In genomic region chr9:136823136-136824046, GRCh38 we compare ENCODE assay signal across 27 cellular contexts. TPM values are rescaled to one million over a fixed set of nuclear protein-coding genes. Genes with fewer than 3 reads are reported as not detected.
DNase-seq lines count a peak whose midpoint lies in the region; ATAC-seq and TF ChIP-seq lines count a peak whose summit lies in the region.
"Had no signal": no experiment of that assay in that cellular context is flagged by ENCODE, and none has a peak within 500 bp of the region (broad histone marks: within the 10 kb centered on the region; RNA-seq: fewer than 3 reads in every experiment).

No MANE protein-coding gene starts in this region.

- H3K4me3 ChIP-seq in RWPE2 (ENCODE audit: severe bottlenecking) (no peak overlapping the region), mesenchymal stem cell (ENCODE audit: insufficient read depth in 1 of 2, low read depth in 1 of 2, low read length in 2 of 2) (no peak overlapping the region)
- H3K4me3 ChIP-seq: lung, MG63, stomach, tibial nerve had no signal

- peaks cover 60% of the 10 kb centered on the region for H3K79me1 ChIP-seq in mesenchymal stem cell (replicated peaks; ENCODE audit: low read length, poor library complexity, severe bottlenecking)

- no peak overlapping the region for H2AFZ ChIP-seq in mesenchymal stem cell (ENCODE audit: low read depth, low read length)

- no peaks in the 10 kb centered on the region for H3K9me3 Mint-ChIP-seq in T-cell
- H3K9me3 Mint-ChIP-seq: activated naive CD4-positive, alpha-beta T cell treated with anti-CD3 and anti-CD28 coated beads, Interleukin-2, amount 10 ng/mL, durations not matched to agents 7 days and 5 days; CD4-positive, alpha-beta memory T cell; dendritic cell treated with granulocyte-macrophage colony-stimulating factor and Interleukin-4, amounts not matched to agents 40 ng/mL and 50 ng/mL, for 4 days had no signal

- peaks cover 8 to 9% (median 8%) of the 10 kb centered on the region in 3 donors for H3K4me1 Mint-ChIP-seq in T-cell

- no peak for ATAC-seq in RWPE2 (ENCODE audit: low read depth)
- no peak for ATAC-seq in T-cell (replicated peaks in 1 of 4)
- ATAC-seq: Panc1 had no signal

- H3K27ac Mint-ChIP-seq in T-cell, result no peak overlapping the region
- H3K27ac Mint-ChIP-seq: activated naive CD4-positive, alpha-beta T cell treated with anti-CD3 and anti-CD28 coated beads, Interleukin-2, amount 10 ng/mL, durations not matched to agents 7 days and 5 days; CD4-positive, alpha-beta memory T cell; dendritic cell treated with granulocyte-macrophage colony-stimulating factor and Interleukin-4, amounts not matched to agents 40 ng/mL and 50 ng/mL, for 4 days had no signal

- H3K27ac ChIP-seq in RWPE2 (ENCODE audit: poor library complexity, severe bottlenecking) (no peak overlapping the region), mesenchymal stem cell (ENCODE audit: low read length, poor library complexity, severe bottlenecking) (no peak overlapping the region)
- H3K27ac ChIP-seq: 22Rv1, stomach, tibial nerve had no signal

- H3K4me2 ChIP-seq in mesenchymal stem cell (ENCODE audit: low read length, poor library complexity, severe bottlenecking), result no peak overlapping the region
- H3K4me2 ChIP-seq: SK-N-SH had no signal

- no peak overlapping the region for H3K4ac ChIP-seq in mesenchymal stem cell (ENCODE audit: low read depth in 1 of 2, low read length in 2 of 2)

- POLR2A ChIA-PET in T-cell (lab: Charles Lee), result no interaction called here

- no peak overlapping the region for H2BK15ac ChIP-seq in mesenchymal stem cell (ENCODE audit: low read depth, poor library complexity, severe bottlenecking)

- no peaks in the 10 kb centered on the region for H3K27me3 Mint-ChIP-seq in T-cell
- H3K27me3 Mint-ChIP-seq: CD4-positive, alpha-beta memory T cell had no signal

- H3K9ac ChIP-seq in mesenchymal stem cell (ENCODE audit: low read length), result no peak overlapping the region
- H3K9ac ChIP-seq: SK-N-SH had no signal

- no peak for TF ChIP-seq CTCF in RWPE2 (IDR thresholded peaks at IDR 0.05; ENCODE audit: poor library complexity, severe bottlenecking)

- no peak overlapping the region for H2BK120ac ChIP-seq in mesenchymal stem cell (ENCODE audit: low read depth, low read length)

- no peak overlapping the region for H2BK5ac ChIP-seq in mesenchymal stem cell (ENCODE audit: low read depth, low read length, poor library complexity, severe bottlenecking)

- H3K36me3 Mint-ChIP-seq in T-cell, result no peaks in the 10 kb centered on the region

- H3K4me1 ChIP-seq in RWPE2 (ENCODE audit: insufficient read depth, poor library complexity, severe bottlenecking), result no peaks in the 10 kb centered on the region
- peaks cover 9% of the 10 kb centered on the region for H3K4me1 ChIP-seq in mesenchymal stem cell (ENCODE audit: control insufficient read depth, insufficient read depth, low read depth, low read length)

- H3K4me3 Mint-ChIP-seq in T-cell, result no peak overlapping the region
- H3K4me3 Mint-ChIP-seq: activated naive CD4-positive, alpha-beta T cell treated with anti-CD3 and anti-CD28 coated beads, Interleukin-2, amount 10 ng/mL, durations not matched to agents 7 days and 5 days; CD4-positive, alpha-beta memory T cell; dendritic cell treated with granulocyte-macrophage colony-stimulating factor and Interleukin-4, amounts not matched to agents 40 ng/mL and 50 ng/mL, for 4 days had no signal

- H3K23ac ChIP-seq in mesenchymal stem cell (ENCODE audit: low read length in 2 of 2), result no peak overlapping the region

- CTCF ChIA-PET in T-cell (lab: Charles Lee), result interaction anchor here in 1 of 2 donors (0.6 kb wide), 1 partner anchor 17 kb away, joined by 3 read pairs; no protein-coding TSS in a partner anchor

- H4K91ac ChIP-seq in mesenchymal stem cell (ENCODE audit: low read length), result no peak overlapping the region

- DNase-seq in DMS53 (lab: John Stamatoyannopoulos, UW) (peak; percentile 47), DMS53 treated with DMSO at 0.1 percent for 48 hours (lab: John Stamatoyannopoulos, UW; ENCODE audit: unreplicated experiment) (no peak), NCI-H1417 (lab: John Stamatoyannopoulos, UW) (peak in 2 of 3 experiments; percentile 85 to 93), RWPE2 (ENCODE audit: low spot score) (peak; percentile 56), mesenchymal stem cell (no peak), pons (ENCODE audit: low spot score) (no peak), iPS-NIHi11 (ENCODE audit: low spot score) (no peak), T-cell (no peak)
- DNase-seq: activated CD4-positive, alpha-beta T cell treated with anti-CD3 and anti-CD28 coated beads for 48 hours; activated naive CD4-positive, alpha-beta T cell treated with anti-CD3 and anti-CD28 coated beads, Interleukin-2, amount 10 ng/mL, durations not matched to agents 7 days and 5 days; activated T-cell treated with anti-CD3 and anti-CD28 coated beads, Interleukin-2, amount 50 U/mL, for 48 hours; KBM-7; MG63; NCI-H1436; NK-92 treated with Interleukin-12 subunit alpha and Interleukin-12 subunit beta, amount 100 ng/mL, for 24 hours; SK-N-SH; stimulated activated CD8-positive, alpha-beta memory T cell treated with anti-CD3 and anti-CD28 coated beads, Interleukin-4, amount 100 ng/mL, for 48 hours; stomach; T-helper 2 cell had no signal

- H3K36me3 ChIP-seq in RWPE2 (ENCODE audit: low read depth), result peaks cover 22% of the 10 kb centered on the region
- peaks cover 39 to 72% of the 10 kb centered on the region in 2 experiments for H3K36me3 ChIP-seq in mesenchymal stem cell (ENCODE audit: control insufficient read depth in 1 of 2, insufficient read depth in 2 of 2, low read depth in 1 of 2, low read length in 2 of 2)

- no peaks in the 10 kb centered on the region for H3K27me3 ChIP-seq in RWPE2 (ENCODE audit: insufficient read depth, poor library complexity, severe bottlenecking)
- H3K27me3 ChIP-seq in mesenchymal stem cell (ENCODE audit: control insufficient read depth in 1 of 2, insufficient read depth in 1 of 2, low read length in 2 of 2), result no peaks in the 10 kb centered on the region
- H3K27me3 ChIP-seq: MG63, stomach, tibial nerve had no signal

- H2AK5ac ChIP-seq in mesenchymal stem cell (ENCODE audit: low read length, severe bottlenecking), result no peak overlapping the region

- H3K18ac ChIP-seq in mesenchymal stem cell (ENCODE audit: low read depth in 1 of 2, low read length in 2 of 2), result no peak overlapping the region

- 93% methylated on average over 28 of the region's 30 CpGs for WGBS in mesenchymal stem cell

- H2BK12ac ChIP-seq in mesenchymal stem cell (ENCODE audit: low read length in 2 of 2), result no peak overlapping the region

- peak overlapping the region; percentile 14 for H4K8ac ChIP-seq in mesenchymal stem cell (ENCODE audit: low read length)

- H3K9me3 ChIP-seq in RWPE2 (ENCODE audit: severe bottlenecking), result no peaks in the 10 kb centered on the region
- no peaks in the 10 kb centered on the region for H3K9me3 ChIP-seq in mesenchymal stem cell (ENCODE audit: control insufficient read depth, low read length)
- H3K9me3 ChIP-seq: MG63, SK-N-SH, stomach, tibial nerve had no signal

- H3K14ac ChIP-seq in mesenchymal stem cell (ENCODE audit: low read length in 2 of 2), result no peak overlapping the region

RNA-seq across cellular contexts. Expression of gene RABL6, which starts 15.6 kb away (rescaled TPM):
- 74.0 TPM for polyA plus RNA-seq in mesenchymal stem cell (2013, experiment 1 of 2)
- polyA plus RNA-seq in mesenchymal stem cell (2013, experiment 2 of 2), result 70.6 TPM
- 10 to 100 TPM; 60.5 to 86.7 (median 82.8) TPM for total RNA-seq in T-cell

RNA-seq across cellular contexts. Expression of gene AJM1, which starts 18.9 kb away (rescaled TPM):
- polyA plus RNA-seq in mesenchymal stem cell (2013, experiment 1 of 2), result 2.3 TPM
- polyA plus RNA-seq in mesenchymal stem cell (2013, experiment 2 of 2), result 2.4 TPM
- 1 to 10 TPM; 2.1 to 7.5 (median 5.1) TPM for total RNA-seq in T-cell

RNA-seq across cellular contexts. Expression of gene PHPT1, which starts 25.8 kb away (rescaled TPM):
- polyA plus RNA-seq in mesenchymal stem cell (2013, experiment 1 of 2), result 179 TPM
- polyA plus RNA-seq in mesenchymal stem cell (2013, experiment 2 of 2), result 179 TPM
- 10 to 100 TPM; 23.3 to 56.8 (median 43.5) TPM for total RNA-seq in T-cell

RNA-seq across cellular contexts. Expression of gene CCDC183, which starts 27.3 kb away (rescaled TPM):
- 3.2 TPM for polyA plus RNA-seq in mesenchymal stem cell (2013, experiment 1 of 2)
- 2.7 TPM for polyA plus RNA-seq in mesenchymal stem cell (2013, experiment 2 of 2)
- total RNA-seq in T-cell, result 1 to 10 TPM; 1.9 to 2.9 (median 2.3) TPM
- total RNA-seq: H4, HT1080 had no signal

RNA-seq across cellular contexts. Expression of gene MAMDC4, which starts 28.8 kb away (rescaled TPM):
- polyA plus RNA-seq in mesenchymal stem cell (2013, experiment 1 of 2), result 1.6 TPM
- 2.1 TPM for polyA plus RNA-seq in mesenchymal stem cell (2013, experiment 2 of 2)
- total RNA-seq in T-cell, result 10 to 100 TPM in 1 of 5 donors, 1 to 10 TPM in 4; 3.0 to 10.7 (median 7.1) TPM
- polyA plus RNA-seq: CD4-positive, alpha-beta memory T cell had no signal

Comparison
In these comparisons a context has a peak if more than half of its experiments do, and no peak if none do; other contexts are left out.
1. DNase-seq: peak in DMS53 (single experiment), NCI-H1417 (2 of 3) and RWPE2 (single experiment); none in DMS53 treated with DMSO at 0.1 percent for 48 hours (single experiment), mesenchymal stem cell (single experiment), pons (single experiment), iPS-NIHi11 (single experiment) and T-cell (0 of 34).